ENCODE assay signal across 1 cellular context in genomic region chr19:49642488-49643035, GRCh38.
TF ChIP-seq lines count a peak whose summit lies in the region.

No MANE protein-coding gene starts in this region.

TF ChIP-seq in HEK293, 187 proteins besides CTCF, POLR2A, EP300 and RAD21 (continued from another document):
- TF ChIP-seq, protein P1, sequence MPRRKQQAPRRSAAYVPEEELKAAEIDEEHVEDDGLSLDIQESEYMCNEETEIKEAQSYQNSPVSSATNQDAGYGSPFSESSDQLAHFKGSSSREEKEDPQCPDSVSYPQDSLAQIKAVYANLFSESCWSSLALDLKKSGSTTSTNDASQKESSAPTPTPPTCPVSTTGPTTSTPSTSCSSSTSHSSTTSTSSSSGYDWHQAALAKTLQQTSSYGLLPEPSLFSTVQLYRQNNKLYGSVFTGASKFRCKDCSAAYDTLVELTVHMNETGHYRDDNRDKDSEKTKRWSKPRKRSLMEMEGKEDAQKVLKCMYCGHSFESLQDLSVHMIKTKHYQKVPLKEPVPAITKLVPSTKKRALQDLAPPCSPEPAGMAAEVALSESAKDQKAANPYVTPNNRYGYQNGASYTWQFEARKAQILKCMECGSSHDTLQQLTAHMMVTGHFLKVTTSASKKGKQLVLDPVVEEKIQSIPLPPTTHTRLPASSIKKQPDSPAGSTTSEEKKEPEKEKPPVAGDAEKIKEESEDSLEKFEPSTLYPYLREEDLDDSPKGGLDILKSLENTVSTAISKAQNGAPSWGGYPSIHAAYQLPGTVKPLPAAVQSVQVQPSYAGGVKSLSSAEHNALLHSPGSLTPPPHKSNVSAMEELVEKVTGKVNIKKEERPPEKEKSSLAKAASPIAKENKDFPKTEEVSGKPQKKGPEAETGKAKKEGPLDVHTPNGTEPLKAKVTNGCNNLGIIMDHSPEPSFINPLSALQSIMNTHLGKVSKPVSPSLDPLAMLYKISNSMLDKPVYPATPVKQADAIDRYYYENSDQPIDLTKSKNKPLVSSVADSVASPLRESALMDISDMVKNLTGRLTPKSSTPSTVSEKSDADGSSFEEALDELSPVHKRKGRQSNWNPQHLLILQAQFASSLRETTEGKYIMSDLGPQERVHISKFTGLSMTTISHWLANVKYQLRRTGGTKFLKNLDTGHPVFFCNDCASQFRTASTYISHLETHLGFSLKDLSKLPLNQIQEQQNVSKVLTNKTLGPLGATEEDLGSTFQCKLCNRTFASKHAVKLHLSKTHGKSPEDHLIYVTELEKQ (tag by site-specific recombination; IDR thresholded peaks at IDR 0.05; ENCODE audit: borderline replicate concordance): no peak
- no peak for TF ChIP-seq ZNF843 (tag by site-specific recombination; IDR thresholded peaks at IDR 0.05)
- no peak for TF ChIP-seq ZNF596 (tag by site-specific recombination; IDR thresholded peaks at IDR 0.05)
- no peak for TF ChIP-seq ZNF571 (tag by site-specific recombination; IDR thresholded peaks at IDR 0.05)
- TF ChIP-seq ZNF658 (tag by site-specific recombination; IDR thresholded peaks at IDR 0.05): no peak
- 0 out of 2 replicates have a peak, but pooled peaks have one; percentile 24 for TF ChIP-seq ZNF777 (tag by site-specific recombination; IDR thresholded peaks at IDR 0.05; ENCODE audit: borderline replicate concordance)
- TF ChIP-seq, protein P2, sequence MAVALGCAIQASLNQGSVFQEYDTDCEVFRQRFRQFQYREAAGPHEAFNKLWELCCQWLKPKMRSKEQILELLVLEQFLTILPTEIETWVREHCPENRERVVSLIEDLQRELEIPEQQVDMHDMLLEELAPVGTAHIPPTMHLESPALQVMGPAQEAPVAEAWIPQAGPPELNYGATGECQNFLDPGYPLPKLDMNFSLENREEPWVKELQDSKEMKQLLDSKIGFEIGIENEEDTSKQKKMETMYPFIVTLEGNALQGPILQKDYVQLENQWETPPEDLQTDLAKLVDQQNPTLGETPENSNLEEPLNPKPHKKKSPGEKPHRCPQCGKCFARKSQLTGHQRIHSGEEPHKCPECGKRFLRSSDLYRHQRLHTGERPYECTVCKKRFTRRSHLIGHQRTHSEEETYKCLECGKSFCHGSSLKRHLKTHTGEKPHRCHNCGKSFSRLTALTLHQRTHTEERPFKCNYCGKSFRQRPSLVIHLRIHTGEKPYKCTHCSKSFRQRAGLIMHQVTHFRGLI (tag by site-specific recombination; IDR thresholded peaks at IDR 0.05): no peak
- TF ChIP-seq ZNF776 (tag by site-specific recombination; IDR thresholded peaks at IDR 0.05; ENCODE audit: borderline replicate concordance): no peak
- peak; percentile 66 for TF ChIP-seq ZBTB20 (tag by site-specific recombination; IDR thresholded peaks at IDR 0.05)
